1 cellular context compared by ENCODE assay signal in the genomic region with DNA sequence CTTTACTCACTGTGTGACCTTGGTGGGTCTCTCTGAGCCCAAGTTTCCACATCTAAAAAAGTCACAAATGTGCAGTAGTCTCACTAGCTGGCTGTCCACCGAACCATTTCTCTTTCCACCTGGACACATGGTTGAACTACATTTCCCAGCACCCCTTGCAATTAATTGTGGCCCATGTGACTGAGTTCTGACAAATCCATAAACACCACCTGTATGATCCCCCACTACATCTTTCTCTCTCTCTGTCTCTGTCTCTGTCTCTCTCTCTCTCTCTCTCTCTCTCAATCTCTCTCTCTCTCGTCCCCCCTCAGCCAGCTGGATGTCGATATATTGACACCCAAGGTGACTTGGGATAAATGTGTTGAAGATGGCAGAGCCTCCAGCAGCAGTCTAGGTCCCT.
TF ChIP-seq lines count a peak whose summit lies in the region.

No MANE protein-coding gene starts in this region.

TF ChIP-seq in GM12891, 5 proteins besides CTCF, POLR2A, EP300 and RAD21 (continued from another document):
- TF ChIP-seq PAX5 (IDR thresholded peaks at IDR 0.05; ENCODE audit: insufficient read depth, low read length, severe bottlenecking) (no peak), POLR2AphosphoS5 (IDR thresholded peaks at IDR 0.05; ENCODE audit: low read depth, low read length) (no peak), POU2F2 (IDR thresholded peaks at IDR 0.05; ENCODE audit: low read depth, low read length) (no peak), TAF1 (IDR thresholded peaks at IDR 0.05; ENCODE audit: low read depth, low read length) (no peak)
